11 cellular contexts compared by ENCODE assay signal in genomic region chr2:236711440-236711839, GRCh38.
DNase-seq lines count a peak whose midpoint lies in the region; ATAC-seq and TF ChIP-seq lines count a peak whose summit lies in the region.
"Had no signal": no experiment of that assay in that cellular context is flagged by ENCODE, and none has a peak within 500 bp of the region (broad histone marks: within the 10 kb centered on the region; RNA-seq: fewer than 3 reads in every experiment).

No MANE protein-coding gene starts in this region.

- no peak for ATAC-seq in GM18868 (IDR thresholded peaks at IDR 0.05; ENCODE audit: unreplicated experiment)
- ATAC-seq in HG02623 (IDR thresholded peaks at IDR 0.05; ENCODE audit: unreplicated experiment): no peak

- no TSS peak for BruUV-seq in mammary epithelial cell (replicated peaks; lab: Mats Ljungman, UMichigan)

- dilution Hi-C loops in mammary epithelial cell (cut with HindIII; ENCODE audit: low sequenced_read_pairs): no loop called here

- peak; percentile 74 for DNase-seq in HT1080 (ENCODE audit: low read depth)
- DNase-seq in mammary epithelial cell: peak; percentile 86
- DNase-seq in kidney tubule cell (ENCODE audit: low spot score): peak; percentile 73
- DNase-seq in posterior cingulate gyrus: no peak
- DNase-seq in stimulated activated CD4-positive, alpha-beta T cell treated with anti-CD3 and anti-CD28 coated beads, Interleukin-4, amount 100 ng/mL, for 1 hour: no peak
- DNase-seq: effector CD4-positive, alpha-beta T cell; NK-92 treated with Interleukin-12 subunit alpha and Interleukin-12 subunit beta, amount 100 ng/mL, for 24 hours; stimulated activated naive CD4-positive, alpha-beta T cell treated with Interleukin-2 at 50 U/mL for 16 hours had no signal

- no peaks in the 10 kb centered on the region for H4K20me1 ChIP-seq in mammary epithelial cell (ENCODE audit: insufficient read depth, low read length)

- TF ChIP-seq CTCF in mammary epithelial cell (conservative IDR thresholded peaks at IDR 0.05 in 1 of 2, IDR thresholded peaks at IDR 0.05 in 1 of 2; ENCODE audit: extremely low read depth in 1 of 2, insufficient read depth in 1 of 2, low read depth in 1 of 2, low read length in 2 of 2): no peak

- in situ Hi-C loops in mammary epithelial cell (cut with MboI; ENCODE audit: low sequenced_read_pairs in 2 of 2): no loop called here

- intact Hi-C loops in mammary epithelial cell (cut with micrococcal nuclease) (loop anchor here (2.0 kb wide), 1 partner anchor 59 kb away; no protein-coding TSS in a partner anchor), posterior cingulate gyrus (cut with DNase I) (no loop called here)

- 50% methylated on average over 2 of the region's 2 CpGs for WGBS in mammary epithelial cell (ENCODE audit: low coverage, missing lambda C conversion rate)

- H3K27ac ChIP-seq in ACC112 (ENCODE audit: low read depth, low read length): peak overlapping the region; percentile 50
- H3K27ac ChIP-seq in mammary epithelial cell (ENCODE audit: insufficient read depth, low read depth, low read length): no peak overlapping the region

- H3K27me3 ChIP-seq in ACC112 (ENCODE audit: insufficient read depth, low read length) (no peaks in the 10 kb centered on the region), mammary epithelial cell (ENCODE audit: insufficient read depth, low read length) (no peaks in the 10 kb centered on the region)

- H3K4me2 ChIP-seq in mammary epithelial cell (ENCODE audit: insufficient read depth, low read depth, low read length): no peak overlapping the region

- H3K4me3 ChIP-seq in ACC112 (ENCODE audit: low read depth, low read length): no peak overlapping the region
- H3K4me3 ChIP-seq in mammary epithelial cell (replicated peaks in 1 of 3; ENCODE audit: insufficient read depth in 1 of 3, low read depth in 2 of 3, low read length in 3 of 3): no peak overlapping the region

- CTCF ChIA-PET in mammary epithelial cell (lab: Charles Lee; ENCODE audit: low non-redundant PET): no interaction called here

- H2AFZ ChIP-seq in ACC112 (ENCODE audit: low read length, unreplicated experiment): no peak overlapping the region
- peak overlapping the region; percentile 1 for H2AFZ ChIP-seq in mammary epithelial cell (ENCODE audit: low read depth, low read length)

- H3K9ac ChIP-seq in mammary epithelial cell (ENCODE audit: insufficient read depth, low read length): no peak overlapping the region

- H3K79me2 ChIP-seq in ACC112 (ENCODE audit: control insufficient read depth, insufficient read depth, low read length, unreplicated experiment) (no peaks in the 10 kb centered on the region), mammary epithelial cell (ENCODE audit: insufficient read depth, low read length) (no peaks in the 10 kb centered on the region)

- no peaks in the 10 kb centered on the region for H3K9me3 ChIP-seq in mammary epithelial cell (replicated peaks; ENCODE audit: insufficient read depth, low read length)

- no peaks in the 10 kb centered on the region for H3K36me3 ChIP-seq in ACC112 (ENCODE audit: insufficient read depth, low read length)
- no peaks in the 10 kb centered on the region for H3K36me3 ChIP-seq in mammary epithelial cell (ENCODE audit: insufficient read depth, low read length)

- H3K4me1 ChIP-seq in ACC112 (ENCODE audit: control insufficient read depth, insufficient read depth, low read length, unreplicated experiment) (peaks cover 16% of the 10 kb centered on the region), mammary epithelial cell (ENCODE audit: insufficient read depth, low read length) (peaks cover 21% of the 10 kb centered on the region)

Comparison
In these comparisons a context has a peak if more than half of its experiments do, and no peak if none do; other contexts are left out.
1. DNase-seq: peak in HT1080 (single experiment), mammary epithelial cell (single experiment) and kidney tubule cell (single experiment); none in posterior cingulate gyrus (0 of 10) and stimulated activated CD4-positive, alpha-beta T cell treated with anti-CD3 and anti-CD28 coated beads, Interleukin-4, amount 100 ng/mL, for 1 hour (single experiment).